ENCODE assay signal across 8 cellular contexts in the genomic region with DNA sequence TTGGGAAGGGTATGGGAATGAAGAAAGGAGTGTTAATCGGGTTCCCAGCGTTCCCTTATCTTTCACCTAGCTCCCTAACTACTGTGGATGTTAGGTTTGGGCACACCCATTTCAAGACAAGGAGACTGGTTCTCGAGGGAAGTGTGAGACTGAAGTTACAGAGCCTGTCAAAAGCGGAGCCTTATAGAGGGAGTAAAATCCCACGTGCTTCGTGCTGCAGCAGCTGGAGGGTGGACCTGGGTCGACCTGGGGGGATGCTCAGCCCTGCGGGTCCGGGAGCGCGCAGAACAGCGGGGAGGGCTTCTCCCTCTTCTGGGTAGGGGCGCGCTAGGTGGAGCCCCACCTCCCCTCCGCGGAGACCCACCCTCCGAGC. TPM values are rescaled to one million over a fixed set of nuclear protein-coding genes. Genes with fewer than 3 reads are reported as not detected.
A peak's percentile ranks its signal among the peaks of the same experiment; 100 is the strongest.
DNase-seq lines count a peak whose midpoint lies in the region; ATAC-seq, FAIRE-seq and TF ChIP-seq lines count a peak whose summit lies in the region.

No MANE protein-coding gene starts in this region.

- TF ChIP-seq RAD21 in A549 (conservative IDR thresholded peaks at IDR 0.05 in 1 of 2, IDR thresholded peaks at IDR 0.05 in 1 of 2), result no peak

- H3K4me2 ChIP-seq in A549, result peak overlapping the region; percentile 64

- no peaks in the 10 kb centered on the region for H3K9me3 ChIP-seq in A549

- WGBS in A549 (ENCODE audit: missing lambda C conversion rate), result 1% methylated on average over 13 of the region's 17 CpGs

- CTCF ChIA-PET in A549 (lab: Yijun Ruan, JAX), result interaction anchor here (0.6 to 3.0 kb wide), 10 partner anchors 10 to 1059 kb away, joined by 3 to 11 read pairs (median 3); no protein-coding TSS in a partner anchor

- no peak for TF ChIP-seq POLR2A in A549 (IDR thresholded peaks at IDR 0.05; ENCODE audit: low read length)

- H3K27ac ChIP-seq in A549, result peak overlapping the region; percentile 87 to 91

- POLR2A ChIA-PET in A549 (lab: Yijun Ruan, JAX), result interaction anchor here (0.7 to 0.9 kb wide), 3 partner anchors 10 to 1012 kb away, joined by 3 to 7 read pairs (median 4); no protein-coding TSS in a partner anchor

- DNase-seq in A549 (ENCODE audit: low read depth in 1 of 2, low spot score in 1 of 2) (peak in 1 of 2 experiments; percentile 51), SIG-M5 (lab: John Stamatoyannopoulos, UW) (peak; percentile 31), epithelial cell of proximal tubule (ENCODE audit: low read depth) (no peak), omental fat pad (ENCODE audit: low spot score) (no peak), cerebellar nuclear complex (lab: John Stamatoyannopoulos, UW) (no peak), NCI-H2107 (lab: John Stamatoyannopoulos, UW) (no peak)

- ATAC-seq in A549 (peak; percentile 70 to 72), GM18861 (IDR thresholded peaks at IDR 0.05; ENCODE audit: unreplicated experiment) (peak; percentile 14), HG03139 (IDR thresholded peaks at IDR 0.05; ENCODE audit: unreplicated experiment) (peak; percentile 34), omental fat pad (ENCODE audit: low FRiP score) (peak; percentile 24)

- FAIRE-seq in A549 (lab: Jason Lieb, UNC), result no peak

- no peak for TF ChIP-seq CTCF in A549 (IDR thresholded peaks at IDR 0.05)
- TF ChIP-seq CTCF in epithelial cell of proximal tubule (conservative IDR thresholded peaks at IDR 0.05; ENCODE audit: low read depth, low read length), result no peak
- TF ChIP-seq CTCF in omental fat pad (IDR thresholded peaks at IDR 0.05), result no peak

- TF ChIP-seq EP300 in A549 (IDR thresholded peaks at IDR 0.05), result no peak

- H3K4me1 ChIP-seq in A549, result peaks cover 16% of the 10 kb centered on the region

- peak overlapping the region; percentile 73 for H3K4me3 ChIP-seq in A549
- H3K4me3 ChIP-seq in epithelial cell of proximal tubule (ENCODE audit: low read depth, low read length), result peak overlapping the region; percentile 67

TF ChIP-seq in A549, 52 proteins besides CTCF, POLR2A, EP300 and RAD21:
- TF ChIP-seq, protein P1, sequence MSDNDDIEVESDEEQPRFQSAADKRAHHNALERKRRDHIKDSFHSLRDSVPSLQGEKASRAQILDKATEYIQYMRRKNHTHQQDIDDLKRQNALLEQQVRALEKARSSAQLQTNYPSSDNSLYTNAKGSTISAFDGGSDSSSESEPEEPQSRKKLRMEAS (IDR thresholded peaks at IDR 0.05), result peak; percentile 89
- TF ChIP-seq MAZ (IDR thresholded peaks at IDR 0.05; ENCODE audit: borderline replicate concordance, low read depth, low read length) (no peak), ESRRA (IDR thresholded peaks at IDR 0.05; ENCODE audit: borderline replicate concordance, low read length) (no peak), BHLHE40 (IDR thresholded peaks at IDR 0.05; ENCODE audit: low read depth, low read length) (no peak), RCOR1 (IDR thresholded peaks at IDR 0.05; ENCODE audit: low read depth, low read length) (no peak)
- TF ChIP-seq, protein P2, sequence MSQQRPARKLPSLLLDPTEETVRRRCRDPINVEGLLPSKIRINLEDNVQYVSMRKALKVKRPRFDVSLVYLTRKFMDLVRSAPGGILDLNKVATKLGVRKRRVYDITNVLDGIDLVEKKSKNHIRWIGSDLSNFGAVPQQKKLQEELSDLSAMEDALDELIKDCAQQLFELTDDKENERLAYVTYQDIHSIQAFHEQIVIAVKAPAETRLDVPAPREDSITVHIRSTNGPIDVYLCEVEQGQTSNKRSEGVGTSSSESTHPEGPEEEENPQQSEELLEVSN (IDR thresholded peaks at IDR 0.05; ENCODE audit: borderline replicate concordance, low read depth), result peak; percentile 83

RNA-seq across cellular contexts. Expression of a gene that starts 0.3 kb away (rescaled TPM):
- polyA plus RNA-seq in A549 (2011; rRNA removed) (202 and 220 TPM in 2 replicates), A549 (2017; fragmentation: RNase III; extraction: RNeasy Plus Mini Kit Qiagen cat#74134 plus additional on column Dnase treatment) (144 to 149 TPM (median 149 TPM) in 3 replicates)
- 221 and 267 TPM in 2 replicates for polyA plus RNA-seq in A549 (2012; cell fraction: cytosol; rRNA removed)
- 173 and 184 TPM in 2 replicates for polyA plus RNA-seq in A549 (2012; cell fraction: nucleus; rRNA removed)
- 119 and 144 TPM in 2 replicates for polyA minus RNA-seq in A549 (2011; rRNA and poly(A)+ RNA removed)
- total RNA-seq in epithelial cell of proximal tubule (79.9 and 109 TPM in 2 replicates), omental fat pad (10 to 100 TPM; 32.9 to 42.4 (median 34.6) TPM)

RNA-seq across cellular contexts. Expression of a gene that starts 28.1 kb away (rescaled TPM):
- not detected in 2 replicates for polyA plus RNA-seq in A549 (2011; rRNA removed)
- not detected in 2 replicates for polyA plus RNA-seq in A549 (2012; cell fraction: cytosol; rRNA removed)
- not detected in 2 replicates for polyA plus RNA-seq in A549 (2012; cell fraction: nucleus; rRNA removed)
- polyA plus RNA-seq in A549 (2017; fragmentation: RNase III; extraction: RNeasy Plus Mini Kit Qiagen cat#74134 plus additional on column Dnase treatment), result not detected in 3 replicates
- not detected in 2 replicates for polyA minus RNA-seq in A549 (2011; rRNA and poly(A)+ RNA removed)
- not detected in 2 replicates for total RNA-seq in epithelial cell of proximal tubule
- not detected for total RNA-seq in omental fat pad

Comparison
In these comparisons a context has a peak if more than half of its experiments do, and no peak if none do; other contexts are left out.
1. ATAC-seq: peak in every context shown above with its lines; median percentile 71 in A549; 34 in HG03139; 24 in omental fat pad; 14 in GM18861.